Comparison of ENCODE assay signal across 9 cellular contexts in genomic region chr22:37808294-37808657, GRCh38. TPM values are rescaled to one million over a fixed set of nuclear protein-coding genes. Genes with fewer than 3 reads are reported as not detected.
A peak's percentile ranks its signal among the peaks of the same experiment; 100 is the strongest.
DNase-seq lines count a peak whose midpoint lies in the region; ATAC-seq, FAIRE-seq and TF ChIP-seq lines count a peak whose summit lies in the region.
"Had no signal": no experiment of that assay in that cellular context is flagged by ENCODE, and none has a peak within 500 bp of the region (broad histone marks: within the 10 kb centered on the region; RNA-seq: fewer than 3 reads in every experiment).

No MANE protein-coding gene starts in this region.

- 12% methylated on average over 8 of the region's 8 CpGs for WGBS in suprapubic skin

- no peak for ATAC-seq in GM18511 (IDR thresholded peaks at IDR 0.05; ENCODE audit: unreplicated experiment)

- H3K4me1 ChIP-seq in keratinocyte (ENCODE audit: control insufficient read depth, extremely low read depth, insufficient read depth, low read length) (peaks cover 7% of the 10 kb centered on the region), suprapubic skin (peaks cover 55% of the 10 kb centered on the region)

- no peaks in the 10 kb centered on the region for H3K79me2 ChIP-seq in keratinocyte (ENCODE audit: control insufficient read depth, insufficient read depth, low read length)

- H3K36me3 ChIP-seq in keratinocyte (ENCODE audit: control insufficient read depth in 2 of 2, extremely low read depth in 1 of 2, insufficient read depth in 2 of 2, low read length in 2 of 2) (no peaks in the 10 kb centered on the region), suprapubic skin (peaks cover 5% of the 10 kb centered on the region)

- H3K9me3 ChIP-seq in keratinocyte (ENCODE audit: control insufficient read depth, low read depth, low read length) (no peaks in the 10 kb centered on the region), suprapubic skin (no peaks in the 10 kb centered on the region)

- H3K9me1 ChIP-seq in keratinocyte (ENCODE audit: control insufficient read depth, extremely low read depth, insufficient read depth, low read length) = no peaks in the 10 kb centered on the region

- H3K27ac ChIP-seq in keratinocyte (ENCODE audit: control insufficient read depth, insufficient read depth, low read length) = peak overlapping the region; percentile 69
- H3K27ac ChIP-seq in suprapubic skin = peak overlapping the region; percentile 91

- H3K9me3 Mint-ChIP-seq in activated CD4-positive, alpha-beta T cell treated with anti-CD3 and anti-CD28 coated beads, Interleukin-2, amount 10 ng/mL, durations not matched to agents 7 days and 5 days = no peaks in the 10 kb centered on the region
- H3K9me3 Mint-ChIP-seq in activated naive CD8-positive, alpha-beta T cell (ENCODE audit: low read depth) = no peaks in the 10 kb centered on the region

- no peak for TF ChIP-seq POLR2A in suprapubic skin (IDR thresholded peaks at IDR 0.05)

- POLR2A ChIA-PET in activated CD4-positive, alpha-beta T cell treated with anti-CD3 and anti-CD28 coated beads, Interleukin-2, amount 10 ng/mL, durations not matched to agents 7 days and 5 days (lab: Charles Lee) = no interaction called here

- peaks cover 39% of the 10 kb centered on the region for H3K4me1 Mint-ChIP-seq in activated CD4-positive, alpha-beta T cell treated with anti-CD3 and anti-CD28 coated beads, Interleukin-2, amount 10 ng/mL, durations not matched to agents 7 days and 5 days
- H3K4me1 Mint-ChIP-seq in activated naive CD8-positive, alpha-beta T cell (ENCODE audit: low read depth) = peaks cover 28% of the 10 kb centered on the region

- TF ChIP-seq CTCF in keratinocyte (optimal IDR thresholded peaks at IDR 0.05 in 1 of 3, IDR thresholded peaks at IDR 0.05 in 1 of 3, conservative IDR thresholded peaks at IDR 0.05 in 1 of 3; ENCODE audit: extremely low read depth in 1 of 3, insufficient read depth in 2 of 3, low read length in 3 of 3) (no peak), suprapubic skin (IDR thresholded peaks at IDR 0.05) (no peak)

- dilution Hi-C loops in keratinocyte (cut with MboI; ENCODE audit: extremely low pct_ligation_motif_present, low sequenced_read_pairs) = no loop called here

- peaks cover 34% of the 10 kb centered on the region for H3K27me3 Mint-ChIP-seq in activated CD4-positive, alpha-beta T cell treated with anti-CD3 and anti-CD28 coated beads, Interleukin-2, amount 10 ng/mL, durations not matched to agents 7 days and 5 days
- H3K27me3 Mint-ChIP-seq in activated naive CD8-positive, alpha-beta T cell = peaks cover 22% of the 10 kb centered on the region

- peak overlapping the region; percentile 94 for H3K4me2 ChIP-seq in keratinocyte (ENCODE audit: control insufficient read depth, extremely low read depth, insufficient read depth, low read depth, low read length)

- DNase-seq in activated CD4-positive, alpha-beta T cell treated with anti-CD3 and anti-CD28 coated beads, Interleukin-2, amount 10 ng/mL, durations not matched to agents 7 days and 5 days = no peak
- no peak for DNase-seq in activated CD4-positive, alpha-beta T cell treated with anti-CD3 and anti-CD28 coated beads for 1 hour
- DNase-seq in keratinocyte (ENCODE audit: low read depth, low spot score) = no peak
- DNase-seq in suprapubic skin (ENCODE audit: low spot score in 2 of 2) = no peak
- DNase-seq in pons (ENCODE audit: low spot score) = no peak
- no peak for DNase-seq in NCI-H1417 (lab: John Stamatoyannopoulos, UW)

- CTCF ChIA-PET in activated CD4-positive, alpha-beta T cell treated with anti-CD3 and anti-CD28 coated beads, Interleukin-2, amount 10 ng/mL, durations not matched to agents 7 days and 5 days (lab: Charles Lee) = interaction anchor here (1.3 to 6.0 kb wide), 4 partner anchors 11 to 166 kb away, joined by 4 to 59 read pairs (median 7); no protein-coding TSS in a partner anchor

- peaks cover 3% of the 10 kb centered on the region for H3K36me3 Mint-ChIP-seq in activated CD4-positive, alpha-beta T cell treated with anti-CD3 and anti-CD28 coated beads, Interleukin-2, amount 10 ng/mL, durations not matched to agents 7 days and 5 days (ENCODE audit: low read depth)
- no peaks in the 10 kb centered on the region for H3K36me3 Mint-ChIP-seq in activated naive CD8-positive, alpha-beta T cell

- no peaks in the 10 kb centered on the region for H4K20me1 ChIP-seq in keratinocyte (ENCODE audit: control insufficient read depth, extremely low read depth, insufficient read depth, low read length)

- TF ChIP-seq EP300 in suprapubic skin (IDR thresholded peaks at IDR 0.05) = no peak

- peak overlapping the region; percentile 94 for H2AFZ ChIP-seq in keratinocyte (ENCODE audit: control insufficient read depth, low read length)

- H3K4me3 Mint-ChIP-seq in activated CD4-positive, alpha-beta T cell treated with anti-CD3 and anti-CD28 coated beads, Interleukin-2, amount 10 ng/mL, durations not matched to agents 7 days and 5 days = peak overlapping the region; percentile 75
- H3K4me3 Mint-ChIP-seq in activated naive CD8-positive, alpha-beta T cell = peak overlapping the region; percentile 81

- peak; percentile 65 for FAIRE-seq in keratinocyte (lab: Jason Lieb, UNC)

- H3K4me3 ChIP-seq in keratinocyte (ENCODE audit: control insufficient read depth in 2 of 3, extremely low read depth in 1 of 3, insufficient read depth in 2 of 3, low read depth in 1 of 3, low read length in 3 of 3) = peak overlapping the region; percentile 50 to 76 (median 57)
- peak overlapping the region; percentile 75 for H3K4me3 ChIP-seq in suprapubic skin

- H3K27me3 ChIP-seq in keratinocyte (ENCODE audit: control insufficient read depth, extremely low read depth, insufficient read depth, low read length) (no peaks in the 10 kb centered on the region), suprapubic skin (no peaks in the 10 kb centered on the region)

- H3K27ac Mint-ChIP-seq in activated CD4-positive, alpha-beta T cell treated with anti-CD3 and anti-CD28 coated beads, Interleukin-2, amount 10 ng/mL, durations not matched to agents 7 days and 5 days = no peak overlapping the region
- H3K27ac Mint-ChIP-seq in activated naive CD8-positive, alpha-beta T cell = no peak overlapping the region

- H3K9ac ChIP-seq in keratinocyte (ENCODE audit: control insufficient read depth, extremely low read depth, insufficient read depth, low read length) = peak overlapping the region; percentile 84

RNA-seq across cellular contexts. Expression of gene GCAT, which starts 0.5 kb away (rescaled TPM):
- 10 to 100 TPM; 10.4 to 12.0 TPM for total RNA-seq in activated CD4-positive, alpha-beta T cell treated with anti-CD3 and anti-CD28 coated beads, Interleukin-2, amount 10 ng/mL, durations not matched to agents 7 days and 5 days
- polyA plus RNA-seq in keratinocyte = 8.2 to 8.5 TPM (median 8.4 TPM) in 3 replicates
- polyA plus RNA-seq in keratinocyte (2011; ENCODE audit: low read depth) = 9.2 TPM
- polyA plus RNA-seq in keratinocyte (2011; cell fraction: cytosol; rRNA removed) = 6.1 and 12.1 TPM in 2 replicates
- polyA plus RNA-seq in keratinocyte (2011; cell fraction: nucleus; rRNA removed) = 6.6 and 8.2 TPM in 2 replicates
- 8.4 and 13.9 TPM in 2 replicates for polyA plus RNA-seq in keratinocyte (2012; ENCODE audit: low replicate concordance)
- 6.7 to 11.5 TPM (median 9.6 TPM) in 3 replicates for polyA minus RNA-seq in keratinocyte
- 28.4 TPM for polyA minus RNA-seq in keratinocyte (2011; cell fraction: cytosol; rRNA and poly(A)+ RNA removed)
- 3.2 and 4.5 TPM in 2 replicates for polyA minus RNA-seq in keratinocyte (2011; cell fraction: nucleus; rRNA and poly(A)+ RNA removed)
- 10 to 100 TPM; 11.3 to 34.5 (median 20.1) TPM for total RNA-seq in suprapubic skin

RNA-seq across cellular contexts. Expression of gene GALR3, which starts 14.9 kb away (rescaled TPM):
- total RNA-seq in activated CD4-positive, alpha-beta T cell treated with anti-CD3 and anti-CD28 coated beads, Interleukin-2, amount 10 ng/mL, durations not matched to agents 7 days and 5 days = not detected
- not detected in 3 replicates for polyA plus RNA-seq in keratinocyte
- not detected for polyA plus RNA-seq in keratinocyte (2011; ENCODE audit: low read depth)
- not detected in 2 replicates for polyA plus RNA-seq in keratinocyte (2011; cell fraction: cytosol; rRNA removed)
- polyA plus RNA-seq in keratinocyte (2011; cell fraction: nucleus; rRNA removed) = not detected in 2 replicates
- not detected in 2 replicates for polyA plus RNA-seq in keratinocyte (2012; ENCODE audit: low replicate concordance)
- not detected in 3 replicates for polyA minus RNA-seq in keratinocyte
- polyA minus RNA-seq in keratinocyte (2011; cell fraction: cytosol; rRNA and poly(A)+ RNA removed) = not detected
- polyA minus RNA-seq in keratinocyte (2011; cell fraction: nucleus; rRNA and poly(A)+ RNA removed) = not detected in 2 replicates
- not detected for total RNA-seq in suprapubic skin
- total RNA-seq: pulmonary artery endothelial cell had no signal

RNA-seq across cellular contexts. Expression of gene ANKRD54, which starts 35.9 kb away (rescaled TPM):
- total RNA-seq in activated CD4-positive, alpha-beta T cell treated with anti-CD3 and anti-CD28 coated beads, Interleukin-2, amount 10 ng/mL, durations not matched to agents 7 days and 5 days = 10 to 100 TPM; 26.7 to 27.4 TPM
- polyA plus RNA-seq in keratinocyte = 12.3 to 19.4 TPM (median 17.1 TPM) in 3 replicates
- 8.2 TPM for polyA plus RNA-seq in keratinocyte (2011; ENCODE audit: low read depth)
- 12.7 and 20.3 TPM in 2 replicates for polyA plus RNA-seq in keratinocyte (2011; cell fraction: cytosol; rRNA removed)
- 20.8 and 24.7 TPM in 2 replicates for polyA plus RNA-seq in keratinocyte (2011; cell fraction: nucleus; rRNA removed)
- 14.2 and 16.9 TPM in 2 replicates for polyA plus RNA-seq in keratinocyte (2012; ENCODE audit: low replicate concordance)
- 15.0 to 57.4 TPM (median 21.8 TPM) in 3 replicates for polyA minus RNA-seq in keratinocyte
- polyA minus RNA-seq in keratinocyte (2011; cell fraction: cytosol; rRNA and poly(A)+ RNA removed) = 36.4 TPM
- 7.5 and 7.9 TPM in 2 replicates for polyA minus RNA-seq in keratinocyte (2011; cell fraction: nucleus; rRNA and poly(A)+ RNA removed)
- 10 to 100 TPM; 22.7 to 38.6 (median 32.7) TPM for total RNA-seq in suprapubic skin

RNA-seq across cellular contexts. Expression of gene EIF3L, which starts 40.9 kb away (rescaled TPM):
- total RNA-seq in activated CD4-positive, alpha-beta T cell treated with anti-CD3 and anti-CD28 coated beads, Interleukin-2, amount 10 ng/mL, durations not matched to agents 7 days and 5 days = 100 to 1,000 TPM; 444 to 449 TPM
- 517 to 639 TPM (median 592 TPM) in 3 replicates for polyA plus RNA-seq in keratinocyte
- 523 TPM for polyA plus RNA-seq in keratinocyte (2011; ENCODE audit: low read depth)
- polyA plus RNA-seq in keratinocyte (2011; cell fraction: cytosol; rRNA removed) = 449 and 696 TPM in 2 replicates
- polyA plus RNA-seq in keratinocyte (2011; cell fraction: nucleus; rRNA removed) = 232 and 239 TPM in 2 replicates
- 521 and 631 TPM in 2 replicates for polyA plus RNA-seq in keratinocyte (2012; ENCODE audit: low replicate concordance)
- 346 to 803 TPM (median 729 TPM) in 3 replicates for polyA minus RNA-seq in keratinocyte
- 232 TPM for polyA minus RNA-seq in keratinocyte (2011; cell fraction: cytosol; rRNA and poly(A)+ RNA removed)
- polyA minus RNA-seq in keratinocyte (2011; cell fraction: nucleus; rRNA and poly(A)+ RNA removed) = 117 and 178 TPM in 2 replicates
- total RNA-seq in suprapubic skin = 100 to 1,000 TPM; 379 to 589 (median 576) TPM
